ENCODE assay signal across 8 cellular contexts in genomic region chr6:152094992-152095592, GRCh38.
DNase-seq lines count a peak whose midpoint lies in the region; ATAC-seq and TF ChIP-seq lines count a peak whose summit lies in the region.

No MANE protein-coding gene starts in this region.

- no peaks in the 10 kb centered on the region for H3K4me1 Mint-ChIP-seq in stimulated activated memory B cell treated with anti-CD40 and anti-IgM and Interleukin-4, amounts not matched to agents 10 μg/mL and 1 μg/mL and 100 μg/mL, for 72 hours

- H3K4me3 ChIP-seq in colonic mucosa, result no peak overlapping the region

- TF ChIP-seq CTCF in colonic mucosa (IDR thresholded peaks at IDR 0.05), result no peak

- ATAC-seq in GM21528 (IDR thresholded peaks at IDR 0.05; ENCODE audit: low FRiP score, unreplicated experiment), result no peak
- ATAC-seq in stimulated activated memory B cell treated with anti-CD40 and anti-IgM and Interleukin-4, amounts not matched to agents 10 μg/mL and 1 μg/mL and 100 μg/mL, for 72 hours, result no peak
- no peak for ATAC-seq in GM21786 (IDR thresholded peaks at IDR 0.05; ENCODE audit: unreplicated experiment)
- no peak for ATAC-seq in GM21390 (IDR thresholded peaks at IDR 0.05; ENCODE audit: unreplicated experiment)

- H3K9me3 Mint-ChIP-seq in stimulated activated memory B cell treated with anti-CD40 and anti-IgM and Interleukin-4, amounts not matched to agents 10 μg/mL and 1 μg/mL and 100 μg/mL, for 72 hours, result no peaks in the 10 kb centered on the region

- H3K27ac ChIP-seq in colonic mucosa, result peak overlapping the region; percentile 57

- DNase-seq in EH (ENCODE audit: low read depth) (peak; percentile 100), NCI-H460 (ENCODE audit: extremely low read depth, low read depth) (peak; percentile 70), colonic mucosa (peak; percentile 68), lung microvascular endothelial cell (ENCODE audit: low read depth in 2 of 2) (peak; percentile 56 to 99)

- intact Hi-C loops in colonic mucosa (cut with DNase I), result no loop called here

- H3K36me3 ChIP-seq in colonic mucosa, result no peaks in the 10 kb centered on the region

- no peaks in the 10 kb centered on the region for H3K9me3 ChIP-seq in colonic mucosa

- no peaks in the 10 kb centered on the region for H3K27me3 ChIP-seq in colonic mucosa

- H3K4me3 Mint-ChIP-seq in stimulated activated memory B cell treated with anti-CD40 and anti-IgM and Interleukin-4, amounts not matched to agents 10 μg/mL and 1 μg/mL and 100 μg/mL, for 72 hours, result no peak overlapping the region

- no peaks in the 10 kb centered on the region for H3K36me3 Mint-ChIP-seq in stimulated activated memory B cell treated with anti-CD40 and anti-IgM and Interleukin-4, amounts not matched to agents 10 μg/mL and 1 μg/mL and 100 μg/mL, for 72 hours

- no peak overlapping the region for H3K9ac ChIP-seq in colonic mucosa (ENCODE audit: low read depth in 2 of 2, low read length in 2 of 2)

- H3K27ac Mint-ChIP-seq in stimulated activated memory B cell treated with anti-CD40 and anti-IgM and Interleukin-4, amounts not matched to agents 10 μg/mL and 1 μg/mL and 100 μg/mL, for 72 hours, result no peak overlapping the region

- H3K4me1 ChIP-seq in colonic mucosa, result no peaks in the 10 kb centered on the region

- no peaks in the 10 kb centered on the region for H3K27me3 Mint-ChIP-seq in stimulated activated memory B cell treated with anti-CD40 and anti-IgM and Interleukin-4, amounts not matched to agents 10 μg/mL and 1 μg/mL and 100 μg/mL, for 72 hours
